Comparison of ENCODE assay signal across 8 cellular contexts in genomic region chr5:167723254-167723871, GRCh38.
DNase-seq lines count a peak whose midpoint lies in the region; ATAC-seq, FAIRE-seq and TF ChIP-seq lines count a peak whose summit lies in the region.

No MANE protein-coding gene starts in this region.

- no peak overlapping the region for H3K27ac Mint-ChIP-seq in WTC11

- peaks cover 0 to 2% of the 10 kb centered on the region in 2 donors for H3K4me1 ChIP-seq in kidney (ENCODE audit: control insufficient read depth in 1 of 2, insufficient read depth in 1 of 2, low read depth in 1 of 2, low read length in 2 of 2)

- DNase-seq in AG20443 (ENCODE audit: low spot score) (peak; percentile 83), NCI-H2107 (lab: John Stamatoyannopoulos, UW) (peak; percentile 34), WTC11 (ENCODE audit: low spot score) (peak; percentile 79), caudate nucleus (lab: John Stamatoyannopoulos, UW) (peak in 57 of 61 donors; percentile 1 to 74 (median 40)), kidney (peak; percentile 68)
- peak; percentile 54 for DNase-seq in stimulated activated CD4-positive, alpha-beta T cell treated with anti-CD3 and anti-CD28 coated beads, Interleukin-1b, Interleukin-23, amount 100 ng/mL, for 48 hours

- POLR2A ChIA-PET in WTC11 (lab: Charles Lee): no interaction called here

- TF ChIP-seq CTCF in WTC11 (IDR thresholded peaks at IDR 0.05) (peak; percentile 93), kidney (IDR thresholded peaks at IDR 0.05; ENCODE audit: borderline replicate concordance, extremely low read depth, insufficient read depth) (peak; percentile 90)

- H3K36me3 Mint-ChIP-seq in WTC11: 0 out of 2 replicates have a peak, but pooled peaks cover 2% of the 10 kb centered on the region

- no peaks in the 10 kb centered on the region for H3K36me3 ChIP-seq in kidney (ENCODE audit: control insufficient read depth in 1 of 2, insufficient read depth in 2 of 2, low read length in 2 of 2)

- no peak overlapping the region for H3K4me3 Mint-ChIP-seq in WTC11

- no peaks in the 10 kb centered on the region for H3K9me3 Mint-ChIP-seq in WTC11

- H3K27me3 Mint-ChIP-seq in WTC11 (ENCODE audit: low read depth): peaks cover 6% of the 10 kb centered on the region

- H3K27ac ChIP-seq in caudate nucleus (ENCODE audit: low read depth, low read length): no peak overlapping the region
- H3K27ac ChIP-seq in kidney (ENCODE audit: low read depth in 2 of 2, low read length in 2 of 2): no peak overlapping the region

- intact Hi-C loops in kidney (cut with DNase I): loop anchor here (10.0 kb wide), 1 partner anchor 491 kb away; no protein-coding TSS in a partner anchor

- H3K4me3 ChIP-seq in kidney (ENCODE audit: low read length in 2 of 2): no peak overlapping the region

- CTCF ChIA-PET in WTC11 (lab: Charles Lee): interaction anchor here (0.6 to 2.7 kb wide), 8 partner anchors 9 to 324 kb away, joined by 3 to 29 read pairs (median 4); no protein-coding TSS in a partner anchor

- no peaks in the 10 kb centered on the region for H3K9me3 ChIP-seq in kidney (ENCODE audit: control insufficient read depth in 1 of 2, low read length in 2 of 2)

- ATAC-seq in GM18868 (IDR thresholded peaks at IDR 0.05; ENCODE audit: unreplicated experiment): peak; percentile 97
- ATAC-seq in HG03060 (IDR thresholded peaks at IDR 0.05; ENCODE audit: low read depth, unreplicated experiment): peak; percentile 92
- peak; percentile 89 for ATAC-seq in WTC11

- FAIRE-seq in kidney (lab: Jason Lieb, UNC): peak; percentile 49

- H3K9ac ChIP-seq in kidney (ENCODE audit: low read length in 2 of 2): no peak overlapping the region

- H3K4me1 Mint-ChIP-seq in WTC11: peaks cover 48% of the 10 kb centered on the region

TF ChIP-seq in WTC11, 78 proteins besides CTCF, POLR2A, EP300 and RAD21:
- peak; percentile 40; the same call in 1 of the 2 replicates for TF ChIP-seq USF2 (CRISPR knock-in tag; IDR thresholded peaks at IDR 0.05)
- TF ChIP-seq GRHL2 (CRISPR knock-in tag; IDR thresholded peaks at IDR 0.05; ENCODE audit: insufficient replicate concordance, severe bottlenecking): no peak
- no peak for TF ChIP-seq MXD4 (CRISPR knock-in tag; IDR thresholded peaks at IDR 0.05; ENCODE audit: borderline replicate concordance)
- TF ChIP-seq ZNF396 (CRISPR knock-in tag; IDR thresholded peaks at IDR 0.05; ENCODE audit: borderline replicate concordance): peak; percentile 17; the same call in 1 of the 2 replicates
TF ChIP-seq in WTC11: peak in this region for 2.
